Comparison of ENCODE assay signal across 13 cellular contexts in the genomic region with DNA sequence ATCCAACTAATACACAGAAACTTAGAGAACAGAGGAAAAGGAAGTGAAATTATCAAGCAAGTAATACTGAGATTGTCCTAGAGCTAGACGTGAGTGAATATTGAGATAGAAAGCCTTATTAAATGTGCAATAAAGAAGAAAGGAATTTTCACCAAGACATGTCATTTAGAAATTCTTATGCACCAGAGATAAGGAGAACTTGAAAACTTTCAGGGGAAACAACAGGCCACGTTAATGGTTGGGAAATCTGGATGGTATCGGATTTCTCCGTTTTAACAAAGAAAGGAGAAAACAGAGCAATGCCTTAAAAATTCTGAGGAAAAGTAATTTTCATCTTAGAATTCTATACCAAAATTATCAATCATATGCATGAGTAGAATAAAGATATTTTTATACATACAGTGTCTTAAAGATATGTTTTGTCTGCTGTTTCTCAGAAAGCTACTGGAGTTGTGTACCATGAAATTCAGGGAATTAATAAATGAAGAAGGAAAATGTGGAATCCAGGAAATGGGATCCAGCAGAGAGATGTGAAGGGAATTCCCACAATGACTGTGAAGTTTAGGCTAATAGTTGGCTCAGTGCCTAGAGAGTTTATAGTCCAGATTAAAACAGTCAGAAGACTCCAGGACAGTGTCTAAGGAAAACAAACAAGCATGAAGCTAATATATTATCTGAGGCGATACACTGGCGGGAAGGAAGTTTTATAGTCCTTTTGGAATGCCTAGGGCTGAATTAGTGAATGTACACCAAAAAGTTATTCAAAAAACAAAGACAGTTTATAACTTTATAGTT.
DNase-seq lines count a peak whose midpoint lies in the region; ATAC-seq, FAIRE-seq and TF ChIP-seq lines count a peak whose summit lies in the region.
"Had no signal": no experiment of that assay in that cellular context is flagged by ENCODE, and none has a peak within 500 bp of the region (broad histone marks: within the 10 kb centered on the region; RNA-seq: fewer than 3 reads in every experiment).

No MANE protein-coding gene starts in this region.

- peak overlapping the region; percentile 30 for H3K4me2 ChIP-seq in smooth muscle cell

- peaks cover 3% of the 10 kb centered on the region for H3F3A ChIP-seq in smooth muscle cell (ENCODE audit: low read depth)

- H3K27me3 ChIP-seq in kidney epithelial cell (ENCODE audit: control insufficient read depth, insufficient read depth, low read length) (no peaks in the 10 kb centered on the region), smooth muscle cell (ENCODE audit: low read depth) (no peaks in the 10 kb centered on the region)

- H2AFZ ChIP-seq in smooth muscle cell (ENCODE audit: low read depth) = peak overlapping the region; percentile 40

- no peaks in the 10 kb centered on the region for H3K79me2 ChIP-seq in smooth muscle cell (ENCODE audit: low read depth)

- ATAC-seq in HG03108 (IDR thresholded peaks at IDR 0.05; ENCODE audit: unreplicated experiment) (no peak), GM18861 (IDR thresholded peaks at IDR 0.05; ENCODE audit: unreplicated experiment) (no peak)

- H4K20me1 ChIP-seq in smooth muscle cell (ENCODE audit: low read depth) = no peaks in the 10 kb centered on the region

- 21% methylated on average over 6 of the region's 6 CpGs for WGBS in smooth muscle cell (ENCODE audit: low lambda C conversion rate)

- H3K27ac ChIP-seq in smooth muscle cell (ENCODE audit: low read depth) = peak overlapping the region; percentile 78

- H3K36me3 ChIP-seq in kidney epithelial cell (ENCODE audit: control insufficient read depth, insufficient read depth, low read length) (no peaks in the 10 kb centered on the region), smooth muscle cell (ENCODE audit: low read depth) (no peaks in the 10 kb centered on the region)

- peak; percentile 2 for DNase-seq in HS-5 (ENCODE audit: low read depth)
- peak; percentile 38 for DNase-seq in astrocyte of the hippocampus (ENCODE audit: low read depth, low spot score)
- peak; percentile 53 for DNase-seq in kidney epithelial cell (ENCODE audit: low read depth)
- no peak for DNase-seq in smooth muscle cell (lab: John Stamatoyannopoulos, UW; ENCODE audit: unreplicated experiment)
- DNase-seq in GM12891 (ENCODE audit: insufficient read length, low spot score) = no peak
- DNase-seq: activated CD4-positive, alpha-beta memory T cell treated with anti-CD3 and anti-CD28 coated beads, Interleukin-2, amount 10 ng/mL, durations not matched to agents 7 days and 5 days; DMS153; head of caudate nucleus; NCI-H2171 treated with DMSO at 0.1 percent for 48 hours; substantia nigra had no signal

- no peak overlapping the region for H3K4me3 ChIP-seq in kidney epithelial cell (ENCODE audit: low read depth, low read length)
- H3K4me3 ChIP-seq in smooth muscle cell = no peak overlapping the region
- H3K4me3 ChIP-seq: lung had no signal

- no peaks in the 10 kb centered on the region for H3K9me3 ChIP-seq in smooth muscle cell (replicated peaks; ENCODE audit: low read depth)

- H3K4me1 ChIP-seq in smooth muscle cell (ENCODE audit: low read depth) = no peaks in the 10 kb centered on the region

- no peak for FAIRE-seq in GM12891 (lab: Jason Lieb, UNC)

- no peak overlapping the region for H3K9ac ChIP-seq in smooth muscle cell (ENCODE audit: low read depth)

- TF ChIP-seq CTCF in kidney epithelial cell (IDR thresholded peaks at IDR 0.05; ENCODE audit: insufficient read depth, low read length, poor library complexity, severe bottlenecking) = no peak
- TF ChIP-seq CTCF in smooth muscle cell (IDR thresholded peaks at IDR 0.05; ENCODE audit: borderline replicate concordance, insufficient read depth, poor library complexity, severe bottlenecking) = no peak

- no peak for TF ChIP-seq POLR2A in GM12891 (IDR thresholded peaks at IDR 0.05; ENCODE audit: low read depth, low read length)

TF ChIP-seq in GM12891, 5 proteins besides CTCF, POLR2A, EP300 and RAD21:
- no peak for TF ChIP-seq PAX5 (IDR thresholded peaks at IDR 0.05; ENCODE audit: insufficient read depth, low read length, severe bottlenecking)
- TF ChIP-seq TAF1 (IDR thresholded peaks at IDR 0.05; ENCODE audit: low read depth, low read length) = no peak
- no peak for TF ChIP-seq POLR2AphosphoS5 (IDR thresholded peaks at IDR 0.05; ENCODE audit: low read depth, low read length)
- no peak for TF ChIP-seq POU2F2 (IDR thresholded peaks at IDR 0.05; ENCODE audit: low read depth, low read length)
- TF ChIP-seq SPI1 (IDR thresholded peaks at IDR 0.05; ENCODE audit: low read depth, low read length) = no peak

Comparison
In these comparisons a context has a peak if more than half of its experiments do, and no peak if none do; other contexts are left out.
1. DNase-seq: peak in HS-5 (single experiment), astrocyte of the hippocampus (single experiment) and kidney epithelial cell (single experiment); none in smooth muscle cell (single experiment) and GM12891 (single experiment).